8 cellular contexts compared by ENCODE assay signal in genomic region chr19:3095375-3096191, GRCh38. TPM values are rescaled to one million over a fixed set of nuclear protein-coding genes. Genes with fewer than 3 reads are reported as not detected.
DNase-seq lines count a peak whose midpoint lies in the region; ATAC-seq, FAIRE-seq and TF ChIP-seq lines count a peak whose summit lies in the region.

No MANE protein-coding gene starts in this region.

- intact Hi-C loops in CD4-positive, alpha-beta T cell (cut with DNase I, micrococcal nuclease) = no loop called here

- peaks cover 18% of the 10 kb centered on the region for H3K27me3 Mint-ChIP-seq in CD4-positive, alpha-beta T cell
- H3K27me3 Mint-ChIP-seq in immature natural killer cell (ENCODE audit: low read depth in 3 of 3) = peaks cover 0 to 20% (median 13%) of the 10 kb centered on the region in 3 donors

- POLR2A ChIA-PET in CD4-positive, alpha-beta T cell (lab: Charles Lee) = interaction anchor here (0.5 to 1.1 kb wide), 2 partner anchors 34 to 145 kb away, joined by 3 to 4 read pairs; partner anchors contain the start of gene TLE5

- no peaks in the 10 kb centered on the region for H3K36me3 Mint-ChIP-seq in CD4-positive, alpha-beta T cell (ENCODE audit: low read depth)
- H3K36me3 Mint-ChIP-seq in immature natural killer cell = no peaks in the 10 kb centered on the region

- no peaks in the 10 kb centered on the region for H3K79me2 ChIP-seq in OCI-LY3 (ENCODE audit: low read length)

- H3K9me3 Mint-ChIP-seq in CD4-positive, alpha-beta T cell = no peaks in the 10 kb centered on the region
- H3K9me3 Mint-ChIP-seq in immature natural killer cell = no peaks in the 10 kb centered on the region

- no peak overlapping the region for H3K9ac ChIP-seq in OCI-LY3 (ENCODE audit: low read length)

- H3K36me3 ChIP-seq in OCI-LY3 (replicated peaks; ENCODE audit: low read depth, low read length) = no peaks in the 10 kb centered on the region

- H3K4me3 Mint-ChIP-seq in CD4-positive, alpha-beta T cell = peak overlapping the region; percentile 94
- peak overlapping the region; percentile 65 to 78 (median 71) for H3K4me3 Mint-ChIP-seq in immature natural killer cell

- H3K4me2 ChIP-seq in OCI-LY3 (ENCODE audit: low read length) = peak overlapping the region; percentile 49

- H3K27ac ChIP-seq in CD4-positive, alpha-beta T cell (ENCODE audit: low read depth, low read length) = no peak overlapping the region
- H3K27ac ChIP-seq in OCI-LY3 (ENCODE audit: low read length) = no peak overlapping the region

- peak; percentile 21 to 87 (median 58) for DNase-seq in CD4-positive, alpha-beta T cell
- peak; percentile 69 for DNase-seq in activated naive CD4-positive, alpha-beta T cell treated with anti-CD3 and anti-CD28 coated beads, Interleukin-2, amount 50 U/mL, for 16 hours
- peak in 2 of 3 donors; percentile 18 to 21 for DNase-seq in immature natural killer cell
- peak; percentile 32 to 34 for DNase-seq in stimulated activated CD4-positive, alpha-beta T cell treated with anti-CD3 and anti-CD28 coated beads, Interleukin-4, amount 100 ng/mL, for 48 hours (ENCODE audit: low read depth in 2 of 2)
- DNase-seq in RCC 7860 (ENCODE audit: low spot score) = no peak
- DNase-seq in NCI-H524 treated with DMSO at 0.1 percent for 48 hours (lab: John Stamatoyannopoulos, UW) = no peak

- peak overlapping the region; percentile 75; the same call in 1 of the 2 replicates for H3K4me3 ChIP-seq in OCI-LY3 (ENCODE audit: low read length)

- CTCF ChIA-PET in CD4-positive, alpha-beta T cell (lab: Charles Lee) = interaction anchor here (0.6 to 2.2 kb wide), 4 partner anchors 8 to 133 kb away, joined by 3 to 8 read pairs (median 4); no protein-coding TSS in a partner anchor

- peaks cover 3% of the 10 kb centered on the region for H3K27me3 ChIP-seq in CD4-positive, alpha-beta T cell (ENCODE audit: control insufficient read depth, insufficient read depth, low read length)
- H3K27me3 ChIP-seq in OCI-LY3 (ENCODE audit: low read depth, low read length) = no peaks in the 10 kb centered on the region

- ATAC-seq in CD4-positive, alpha-beta T cell (ENCODE audit: poor library complexity) = peak; percentile 87
- ATAC-seq in GM21737 (IDR thresholded peaks at IDR 0.05; ENCODE audit: unreplicated experiment) = no peak

- H3K4me1 Mint-ChIP-seq in CD4-positive, alpha-beta T cell (ENCODE audit: low read depth) = peaks cover 32% of the 10 kb centered on the region
- H3K4me1 Mint-ChIP-seq in immature natural killer cell = peaks cover 20 to 23% of the 10 kb centered on the region in 2 donors

- no peak for TF ChIP-seq CTCF in CD4-positive, alpha-beta T cell (IDR thresholded peaks at IDR 0.05)
- no peak for TF ChIP-seq CTCF in OCI-LY3 (IDR thresholded peaks at IDR 0.05; ENCODE audit: low read depth, low read length)

- H3K27ac Mint-ChIP-seq in CD4-positive, alpha-beta T cell = peak overlapping the region; percentile 86
- H3K27ac Mint-ChIP-seq in immature natural killer cell = no peak overlapping the region

- no peaks in the 10 kb centered on the region for H3K9me3 ChIP-seq in CD4-positive, alpha-beta T cell (ENCODE audit: control insufficient read depth, low read length)
- no peaks in the 10 kb centered on the region for H3K9me3 ChIP-seq in OCI-LY3 (ENCODE audit: insufficient read depth, low read length)

- H2AFZ ChIP-seq in OCI-LY3 (ENCODE audit: low read depth, low read length) = no peak overlapping the region

- H4K20me1 ChIP-seq in OCI-LY3 (ENCODE audit: insufficient read depth, low read length) = no peaks in the 10 kb centered on the region

- no peak for FAIRE-seq in RCC 7860 (lab: Jason Lieb, UNC)

- peaks cover 9% of the 10 kb centered on the region for H3K4me1 ChIP-seq in OCI-LY3 (ENCODE audit: low read length)

RNA-seq across cellular contexts. Expression of gene GNA11, which starts 1.4 kb away (rescaled TPM):
- 1 to 10 TPM; 2.6 to 3.4 TPM for total RNA-seq in CD4-positive, alpha-beta T cell
- polyA plus RNA-seq in immature natural killer cell = under 1 TPM in 1 of 3 donors, not detected in 2; 0.09 TPM

RNA-seq across cellular contexts. Expression of gene TLE5, which starts 33.3 kb away (rescaled TPM):
- total RNA-seq in CD4-positive, alpha-beta T cell = 100 to 1,000 TPM; 722 to 793 TPM
- polyA plus RNA-seq in immature natural killer cell = 100 to 1,000 TPM; 382 to 635 (median 466) TPM

RNA-seq across cellular contexts. Expression of gene GNA15, which starts 40.2 kb away (rescaled TPM):
- total RNA-seq in CD4-positive, alpha-beta T cell = 10 to 100 TPM; 12.1 to 14.9 TPM
- 1 to 10 TPM in 2 of 3 donors, under 1 TPM in 1; 0.25 to 2.8 (median 2.3) TPM for polyA plus RNA-seq in immature natural killer cell

Comparison
In these comparisons a context has a peak if more than half of its experiments do, and no peak if none do; other contexts are left out.
1. DNase-seq: peak in CD4-positive, alpha-beta T cell (10 of 10), activated naive CD4-positive, alpha-beta T cell treated with anti-CD3 and anti-CD28 coated beads, Interleukin-2, amount 50 U/mL, for 16 hours (single experiment), immature natural killer cell (2 of 3) and stimulated activated CD4-positive, alpha-beta T cell treated with anti-CD3 and anti-CD28 coated beads, Interleukin-4, amount 100 ng/mL, for 48 hours (2 of 2); none in RCC 7860 (single experiment) and NCI-H524 treated with DMSO at 0.1 percent for 48 hours (single experiment).